ENCODE assay signal across 26 cellular contexts in genomic region chr20:61749406-61750075, GRCh38.
A peak's percentile ranks its signal among the peaks of the same experiment; 100 is the strongest.
DNase-seq lines count a peak whose midpoint lies in the region; ATAC-seq and TF ChIP-seq lines count a peak whose summit lies in the region.
"Had no signal": no experiment of that assay in that cellular context is flagged by ENCODE, and none has a peak within 500 bp of the region (broad histone marks: within the 10 kb centered on the region; RNA-seq: fewer than 3 reads in every experiment).

No MANE protein-coding gene starts in this region.

- POLR2A ChIA-PET in PC-3 (lab: Charles Lee; ENCODE audit: unreplicated experiment), result no interaction called here

- no peaks in the 10 kb centered on the region for H3K27me3 Mint-ChIP-seq in CD14-positive monocyte (ENCODE audit: low read depth in 3 of 3)

- H3K4me3 Mint-ChIP-seq in CD14-positive monocyte, result no peak overlapping the region
- H3K4me3 Mint-ChIP-seq: CD8-positive, alpha-beta T cell; HFFc6 had no signal

- H3F3A ChIP-seq in PC-3 (ENCODE audit: low read length, unreplicated experiment), result no peaks in the 10 kb centered on the region

- H3K27me3 ChIP-seq in PC-3 (ENCODE audit: low read length), result peaks cover 27% of the 10 kb centered on the region; the same call in 1 of the 2 replicates

- H3K36me3 ChIP-seq in PC-3 (ENCODE audit: low read depth, low read length), result no peaks in the 10 kb centered on the region
- H3K36me3 ChIP-seq: HAP-1 had no signal

- intact Hi-C loops in CD14-positive monocyte (cut with micrococcal nuclease), result no loop called here
- intact Hi-C loops in posterior vena cava (cut with DNase I), result no loop called here
- intact Hi-C loops in PC-3 (cut with micrococcal nuclease), result no loop called here

- no peak for TF ChIP-seq CTCF in CD14-positive monocyte (IDR thresholded peaks at IDR 0.05)
- TF ChIP-seq CTCF in PC-3 (conservative IDR thresholded peaks at IDR 0.05; ENCODE audit: low read depth, low read length), result no peak

- no peaks in the 10 kb centered on the region for H3K9me2 ChIP-seq in PC-3 (replicated peaks; ENCODE audit: low read length)

- H3K4me1 Mint-ChIP-seq in CD14-positive monocyte, result no peaks in the 10 kb centered on the region

- H3K79me2 ChIP-seq in PC-3 (ENCODE audit: low read length), result no peaks in the 10 kb centered on the region

- H4K20me1 ChIP-seq in PC-3 (ENCODE audit: low read length), result no peaks in the 10 kb centered on the region

- no peak overlapping the region for H3K27ac ChIP-seq in PC-3 (ENCODE audit: low read length)
- H3K27ac ChIP-seq: HL-60, PC-9 had no signal

- H3K9me3 ChIP-seq in PC-3 (ENCODE audit: low read length), result no peaks in the 10 kb centered on the region
- H3K9me3 ChIP-seq: HAP-1 had no signal

- peaks cover 2 to 48% (median 29%) of the 10 kb centered on the region in 7 donors for H3K9me3 Mint-ChIP-seq in CD14-positive monocyte

- H3K4me2 ChIP-seq in PC-3 (ENCODE audit: low read length), result no peak overlapping the region
- H3K4me2 ChIP-seq: PC-9 had no signal

- H3K4me3 ChIP-seq in PC-3 (ENCODE audit: low read length), result no peak overlapping the region
- H3K4me3 ChIP-seq: HAP-1, PC-9 had no signal

- no peaks in the 10 kb centered on the region for H3K36me3 Mint-ChIP-seq in CD14-positive monocyte
- H3K36me3 Mint-ChIP-seq: CD8-positive, alpha-beta T cell had no signal

- H3K4me1 ChIP-seq in PC-3 (ENCODE audit: insufficient read depth, low read length), result no peaks in the 10 kb centered on the region
- H3K4me1 ChIP-seq: HAP-1 had no signal

- H3K27ac Mint-ChIP-seq in CD14-positive monocyte, result no peak overlapping the region
- H3K27ac Mint-ChIP-seq: CD8-positive, alpha-beta T cell; HFFc6 had no signal

- no peak overlapping the region for H3K9ac ChIP-seq in PC-3 (ENCODE audit: low read length)

- no TSS peak for BruUV-seq in PC-3 (replicated peaks; lab: Mats Ljungman, UMichigan)

- no peak for ATAC-seq in PC-3
- ATAC-seq: CD8-positive, alpha-beta T cell had no signal

- CTCF ChIA-PET in PC-3 (lab: Charles Lee), result no interaction called here

- peak; percentile 15 for DNase-seq in CD14-positive monocyte (ENCODE audit: low spot score)
- DNase-seq in astrocyte of the hippocampus (ENCODE audit: low read depth, low spot score), result peak; percentile 39
- peak; percentile 5 for DNase-seq in iris pigment epithelial cell (ENCODE audit: low read depth)
- DNase-seq in posterior vena cava (ENCODE audit: low spot score), result peak; percentile 58
- DNase-seq in PC-3, result no peak
- no peak for DNase-seq in NCI-H1092 treated with DMSO at 0.1 percent for 48 hours (lab: John Stamatoyannopoulos, UW)
- DNase-seq in stimulated activated CD4-positive, alpha-beta T cell treated with anti-CD3 and anti-CD28 coated beads, Interleukin-15, amount 100 ng/mL, for 24 hours, result no peak
- DNase-seq in stimulated activated CD4-positive, alpha-beta T cell treated with anti-CD3 and anti-CD28 coated beads, Interleukin-1b, Interleukin-23, amount 100 ng/mL, for 48 hours, result no peak
- DNase-seq: AML-193; C1 segment of cervical spinal cord; Calu3; CD8-positive, alpha-beta T cell; DMS79 treated with DMSO at 0.1 percent for 48 hours; GF-D8; GOT3; HFFc6; Karpas-422; NCI-H2029 treated with DMSO at 0.1 percent for 48 hours; NCI-H446 treated with DMSO at 0.1 percent for 48 hours; NCI-H526; NCI-H82; NK-92 treated with Interleukin-12 subunit alpha and Interleukin-12 subunit beta, amount 100 ng/mL, for 24 hours; PC-9; SHP77 had no signal

- no peak overlapping the region for H2AFZ ChIP-seq in PC-3 (ENCODE audit: low read length)
- H2AFZ ChIP-seq: PC-9 had no signal

Comparison
In these comparisons a context has a peak if more than half of its experiments do, and no peak if none do; other contexts are left out.
1. DNase-seq: peak in CD14-positive monocyte (single experiment), astrocyte of the hippocampus (single experiment), iris pigment epithelial cell (single experiment) and posterior vena cava (single experiment); none in PC-3 (single experiment), NCI-H1092 treated with DMSO at 0.1 percent for 48 hours (single experiment), stimulated activated CD4-positive, alpha-beta T cell treated with anti-CD3 and anti-CD28 coated beads, Interleukin-15, amount 100 ng/mL, for 24 hours (single experiment) and stimulated activated CD4-positive, alpha-beta T cell treated with anti-CD3 and anti-CD28 coated beads, Interleukin-1b, Interleukin-23, amount 100 ng/mL, for 48 hours (single experiment).